19 cellular contexts compared by ENCODE assay signal in genomic region chr7:3250725-3251124, GRCh38. TPM values are rescaled to one million over a fixed set of nuclear protein-coding genes. Genes with fewer than 3 reads are reported as not detected.
DNase-seq lines count a peak whose midpoint lies in the region; ATAC-seq and TF ChIP-seq lines count a peak whose summit lies in the region.
"Had no signal": no experiment of that assay in that cellular context is flagged by ENCODE, and none has a peak within 500 bp of the region (broad histone marks: within the 10 kb centered on the region; RNA-seq: fewer than 3 reads in every experiment).

No MANE protein-coding gene starts in this region.

- intact Hi-C loops in activated CD8-positive, alpha-beta T cell treated with anti-CD3 and anti-CD28 coated beads for 36 hours (cut with micrococcal nuclease) = no loop called here

- DNase-seq in activated CD8-positive, alpha-beta T cell treated with anti-CD3 and anti-CD28 coated beads for 36 hours = peak; percentile 11
- DNase-seq in activated CD8-positive, alpha-beta T cell treated with anti-CD3 and anti-CD28 coated beads, Interleukin-2, amount 10 ng/mL, durations not matched to agents 7 days and 5 days = no peak
- DNase-seq in stimulated activated naive CD8-positive, alpha-beta T cell treated with anti-CD3 and anti-CD28 coated beads, Interleukin-15, amount 100 ng/mL, for 72 hours = no peak
- DNase-seq in stimulated activated naive CD8-positive, alpha-beta T cell treated with anti-CD3 and anti-CD28 coated beads, Interleukin-15, Interleukin-2, amounts not matched to agents 100 U/mL and 50 U/mL, for 24 hours = no peak
- no peak for DNase-seq in glutamatergic neuron
- no peak for DNase-seq in dedifferentiated amniotic fluid mesenchymal stem cell (ENCODE audit: extremely low spot score)
- DNase-seq in NCI-H1694 treated with DMSO at 0.1 percent for 48 hours (lab: John Stamatoyannopoulos, UW) = no peak
- DNase-seq in AG08395 (ENCODE audit: low spot score) = no peak
- DNase-seq: Calu3; CD8-positive, alpha-beta T cell; GF-D8; GM23248; HCEC 1CT; NCI-H1105; NCI-H2081 treated with DMSO at 0.1 percent for 48 hours; NCI-H510A; NCI-H748 treated with DMSO at 0.1 percent for 48 hours; NK-92 treated with Interleukin-12 subunit alpha and Interleukin-12 subunit beta, amount 100 ng/mL, for 24 hours; Peyer's patch had no signal

- no peak for TF ChIP-seq CTCF in activated CD8-positive, alpha-beta T cell treated with anti-CD3 and anti-CD28 coated beads for 36 hours (IDR thresholded peaks at IDR 0.05)
- TF ChIP-seq CTCF in glutamatergic neuron (IDR thresholded peaks at IDR 0.05; ENCODE audit: partially characterized antibody, unreplicated experiment) = no peak

- peaks cover 2% of the 10 kb centered on the region for H3K27me3 Mint-ChIP-seq in activated CD8-positive, alpha-beta T cell treated with anti-CD3 and anti-CD28 coated beads for 36 hours
- H3K27me3 Mint-ChIP-seq in activated CD8-positive, alpha-beta T cell treated with anti-CD3 and anti-CD28 coated beads, Interleukin-2, amount 10 ng/mL, durations not matched to agents 7 days and 5 days (ENCODE audit: low read depth) = peaks cover 15% of the 10 kb centered on the region
- H3K27me3 Mint-ChIP-seq in stimulated activated naive CD8-positive, alpha-beta T cell treated with anti-CD3 and anti-CD28 coated beads, Interleukin-15, amount 100 ng/mL, for 72 hours = peaks cover 6% of the 10 kb centered on the region
- peaks cover 10% of the 10 kb centered on the region for H3K27me3 Mint-ChIP-seq in glutamatergic neuron (ENCODE audit: unreplicated experiment)

- CTCF ChIA-PET in activated CD8-positive, alpha-beta T cell treated with anti-CD3 and anti-CD28 coated beads for 36 hours (lab: Charles Lee) = interaction anchor here (1.0 kb wide), 1 partner anchor 50 kb away, joined by 3 read pairs; no protein-coding TSS in a partner anchor
- CTCF ChIA-PET in activated CD8-positive, alpha-beta T cell treated with anti-CD3 and anti-CD28 coated beads, Interleukin-2, amount 10 ng/mL, durations not matched to agents 7 days and 5 days (lab: Charles Lee) = no interaction called here

- ATAC-seq in activated CD8-positive, alpha-beta T cell treated with anti-CD3 and anti-CD28 coated beads for 36 hours = peak; percentile 65
- ATAC-seq in activated CD8-positive, alpha-beta T cell treated with anti-CD3 and anti-CD28 coated beads, Interleukin-2, amount 10 ng/mL, durations not matched to agents 7 days and 5 days = no peak
- ATAC-seq in stimulated activated naive CD8-positive, alpha-beta T cell treated with anti-CD3 and anti-CD28 coated beads, Interleukin-15, amount 100 ng/mL, for 72 hours = peak; percentile 26
- ATAC-seq in stimulated activated naive CD8-positive, alpha-beta T cell treated with anti-CD3 and anti-CD28 coated beads, Interleukin-15, Interleukin-2, amounts not matched to agents 100 U/mL and 50 U/mL, for 24 hours = no peak
- ATAC-seq: CD8-positive, alpha-beta T cell had no signal

- no peaks in the 10 kb centered on the region for H3K36me3 Mint-ChIP-seq in activated CD8-positive, alpha-beta T cell treated with anti-CD3 and anti-CD28 coated beads for 36 hours (ENCODE audit: low read depth)
- H3K36me3 Mint-ChIP-seq in activated CD8-positive, alpha-beta T cell treated with anti-CD3 and anti-CD28 coated beads, Interleukin-2, amount 10 ng/mL, durations not matched to agents 7 days and 5 days (ENCODE audit: low read depth) = no peaks in the 10 kb centered on the region
- peaks cover 6% of the 10 kb centered on the region for H3K36me3 Mint-ChIP-seq in glutamatergic neuron (ENCODE audit: unreplicated experiment)
- H3K36me3 Mint-ChIP-seq: CD8-positive, alpha-beta T cell had no signal

- no peak overlapping the region for H3K27ac Mint-ChIP-seq in activated CD8-positive, alpha-beta T cell treated with anti-CD3 and anti-CD28 coated beads for 36 hours
- no peak overlapping the region for H3K27ac Mint-ChIP-seq in activated CD8-positive, alpha-beta T cell treated with anti-CD3 and anti-CD28 coated beads, Interleukin-2, amount 10 ng/mL, durations not matched to agents 7 days and 5 days
- H3K27ac Mint-ChIP-seq in stimulated activated naive CD8-positive, alpha-beta T cell treated with anti-CD3 and anti-CD28 coated beads, Interleukin-15, amount 100 ng/mL, for 72 hours = no peak overlapping the region
- H3K27ac Mint-ChIP-seq in glutamatergic neuron (ENCODE audit: unreplicated experiment) = peak overlapping the region; percentile 50
- H3K27ac Mint-ChIP-seq: CD8-positive, alpha-beta T cell had no signal

- H3K9me3 Mint-ChIP-seq in activated CD8-positive, alpha-beta T cell treated with anti-CD3 and anti-CD28 coated beads for 36 hours = peaks cover 8% of the 10 kb centered on the region
- peaks cover 8% of the 10 kb centered on the region for H3K9me3 Mint-ChIP-seq in activated CD8-positive, alpha-beta T cell treated with anti-CD3 and anti-CD28 coated beads, Interleukin-2, amount 10 ng/mL, durations not matched to agents 7 days and 5 days (ENCODE audit: insufficient read depth)
- peaks cover 8 to 10% of the 10 kb centered on the region in 2 donors for H3K9me3 Mint-ChIP-seq in stimulated activated naive CD8-positive, alpha-beta T cell treated with anti-CD3 and anti-CD28 coated beads, Interleukin-15, amount 100 ng/mL, for 72 hours
- H3K9me3 Mint-ChIP-seq in glutamatergic neuron (ENCODE audit: unreplicated experiment) = peaks cover 12% of the 10 kb centered on the region

- H3K4me1 Mint-ChIP-seq in activated CD8-positive, alpha-beta T cell treated with anti-CD3 and anti-CD28 coated beads for 36 hours (ENCODE audit: low read depth) = no peaks in the 10 kb centered on the region
- no peaks in the 10 kb centered on the region for H3K4me1 Mint-ChIP-seq in activated CD8-positive, alpha-beta T cell treated with anti-CD3 and anti-CD28 coated beads, Interleukin-2, amount 10 ng/mL, durations not matched to agents 7 days and 5 days (ENCODE audit: low read depth)
- H3K4me1 Mint-ChIP-seq in stimulated activated naive CD8-positive, alpha-beta T cell treated with anti-CD3 and anti-CD28 coated beads, Interleukin-15, amount 100 ng/mL, for 72 hours = no peaks in the 10 kb centered on the region
- peaks cover 25% of the 10 kb centered on the region for H3K4me1 Mint-ChIP-seq in glutamatergic neuron (ENCODE audit: low read depth, unreplicated experiment)

- POLR2A ChIA-PET in activated CD8-positive, alpha-beta T cell treated with anti-CD3 and anti-CD28 coated beads for 36 hours (lab: Charles Lee) = interaction anchor here (1.3 kb wide), 1 partner anchor 8 kb away, joined by 4 read pairs; no protein-coding TSS in a partner anchor
- POLR2A ChIA-PET in activated CD8-positive, alpha-beta T cell treated with anti-CD3 and anti-CD28 coated beads, Interleukin-2, amount 10 ng/mL, durations not matched to agents 7 days and 5 days (lab: Charles Lee) = no interaction called here

- no peak overlapping the region for H3K4me3 Mint-ChIP-seq in activated CD8-positive, alpha-beta T cell treated with anti-CD3 and anti-CD28 coated beads for 36 hours
- H3K4me3 Mint-ChIP-seq in activated CD8-positive, alpha-beta T cell treated with anti-CD3 and anti-CD28 coated beads, Interleukin-2, amount 10 ng/mL, durations not matched to agents 7 days and 5 days = no peak overlapping the region
- H3K4me3 Mint-ChIP-seq in stimulated activated naive CD8-positive, alpha-beta T cell treated with anti-CD3 and anti-CD28 coated beads, Interleukin-15, amount 100 ng/mL, for 72 hours = no peak overlapping the region
- no peak overlapping the region for H3K4me3 Mint-ChIP-seq in glutamatergic neuron (ENCODE audit: unreplicated experiment)
- H3K4me3 Mint-ChIP-seq: CD8-positive, alpha-beta T cell had no signal

RNA-seq across cellular contexts. Expression of gene SDK1, which starts 50.3 kb away (rescaled TPM):
- under 1 TPM; 0.25 to 0.78 TPM for total RNA-seq in activated CD8-positive, alpha-beta T cell treated with anti-CD3 and anti-CD28 coated beads for 36 hours
- total RNA-seq in activated CD8-positive, alpha-beta T cell treated with anti-CD3 and anti-CD28 coated beads, Interleukin-2, amount 10 ng/mL, durations not matched to agents 7 days and 5 days = under 1 TPM; 0.03 to 0.05 TPM
- 225 TPM for total RNA-seq in glutamatergic neuron (ENCODE audit: unreplicated experiment)
- total RNA-seq: GM23248 had no signal

Comparison
In these comparisons a context has a peak if more than half of its experiments do, and no peak if none do; other contexts are left out.
1. ATAC-seq: peak in activated CD8-positive, alpha-beta T cell treated with anti-CD3 and anti-CD28 coated beads for 36 hours (single experiment) and stimulated activated naive CD8-positive, alpha-beta T cell treated with anti-CD3 and anti-CD28 coated beads, Interleukin-15, amount 100 ng/mL, for 72 hours (single experiment); none in activated CD8-positive, alpha-beta T cell treated with anti-CD3 and anti-CD28 coated beads, Interleukin-2, amount 10 ng/mL, durations not matched to agents 7 days and 5 days (single experiment) and stimulated activated naive CD8-positive, alpha-beta T cell treated with anti-CD3 and anti-CD28 coated beads, Interleukin-15, Interleukin-2, amounts not matched to agents 100 U/mL and 50 U/mL, for 24 hours (single experiment).
2. RNA of gene SDK1, which starts 50.3 kb away (total RNA-seq): 225 TPM in glutamatergic neuron (single experiment); 0.25 to 0.78 TPM in activated CD8-positive, alpha-beta T cell treated with anti-CD3 and anti-CD28 coated beads for 36 hours and 0.03 to 0.05 TPM in activated CD8-positive, alpha-beta T cell treated with anti-CD3 and anti-CD28 coated beads, Interleukin-2, amount 10 ng/mL, durations not matched to agents 7 days and 5 days; every median in the first group is over 100 times any median in the second.